In the genomic region with DNA sequence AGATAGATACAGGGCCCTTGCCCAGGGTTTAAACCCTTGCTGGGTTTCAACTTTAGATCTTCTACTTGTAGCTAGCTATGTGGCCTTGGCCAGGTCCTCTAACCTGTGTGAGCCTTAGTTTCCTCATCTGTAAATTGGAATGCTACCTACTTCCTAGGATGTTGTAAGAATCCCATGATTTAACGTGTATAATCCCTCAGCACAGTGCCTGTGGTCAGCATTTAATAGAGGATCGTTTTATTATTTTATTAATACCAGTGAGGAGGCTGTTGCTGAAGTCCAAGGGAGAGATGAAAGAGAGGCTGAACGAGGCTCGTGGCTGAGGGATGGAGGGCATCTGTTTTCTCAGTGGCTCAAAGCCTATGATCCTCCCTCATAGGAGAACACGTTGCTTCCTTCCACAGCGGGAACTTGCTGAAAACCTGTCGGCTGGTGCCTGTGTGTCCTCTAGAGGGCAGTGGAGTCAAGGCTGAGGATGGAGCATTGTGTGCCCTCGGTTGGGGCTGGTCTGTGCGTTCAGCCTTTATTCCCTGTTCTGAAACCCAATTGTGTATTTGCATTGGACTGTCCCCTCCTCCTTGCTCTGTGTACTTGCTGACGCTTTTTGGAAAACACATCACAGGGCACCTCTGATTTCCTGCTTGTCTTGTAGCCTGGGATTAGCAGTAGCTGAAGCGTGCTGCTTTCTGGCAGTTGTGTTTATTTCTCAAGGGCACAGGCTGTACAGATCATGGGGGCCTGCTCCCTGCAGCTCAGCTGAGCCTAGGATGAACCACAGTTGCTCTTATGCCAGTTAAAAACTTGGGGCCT, we compare ENCODE assay signal across 8 cellular contexts.
DNase-seq lines count a peak whose midpoint lies in the region; ATAC-seq, FAIRE-seq and TF ChIP-seq lines count a peak whose summit lies in the region.
"Not testable (repeated sequence)": the region's sequence is repeated elsewhere in the genome, so short reads cannot be mapped to it uniquely, and the experiment has no call there.

No MANE protein-coding gene starts in this region.

- ATAC-seq in GM21576 (IDR thresholded peaks at IDR 0.05; ENCODE audit: unreplicated experiment) (peak; percentile 76), HG03108 (IDR thresholded peaks at IDR 0.05; ENCODE audit: unreplicated experiment) (peak; percentile 71)
- peak; percentile 91 to 95 for ATAC-seq in activated CD4-positive, CD25-positive, alpha-beta regulatory T cell treated with anti-CD3 and anti-CD28 coated beads, Interleukin-2, amount 50 U/mL, for 24 hours

- CTCF ChIA-PET in activated naive CD4-positive, alpha-beta T cell treated with anti-CD3 and anti-CD28 coated beads for 36 hours (lab: Charles Lee): interaction anchor here (0.6 kb wide), 1 partner anchor 169 kb away, joined by 6 read pairs; no protein-coding TSS in a partner anchor

- intact Hi-C loops in activated naive CD4-positive, alpha-beta T cell treated with anti-CD3 and anti-CD28 coated beads for 36 hours (cut with micrococcal nuclease); testis (cut with DNase I; ENCODE audit: low total_unique reads): not testable (repeated sequence)

- peak; percentile 96 for FAIRE-seq in GM18507 (lab: Jason Lieb, UNC)

- H3K4me3 Mint-ChIP-seq in activated naive CD4-positive, alpha-beta T cell treated with anti-CD3 and anti-CD28 coated beads for 36 hours; nephron: not testable (repeated sequence)

- not testable (repeated sequence) for DNase-seq in GM18507 (ENCODE audit: extremely low spot score, insufficient read length, low read depth); fibroblast of villous mesenchyme (ENCODE audit: low read depth)
- peak; percentile 57 for DNase-seq in activated naive CD4-positive, alpha-beta T cell treated with anti-CD3 and anti-CD28 coated beads for 36 hours
- DNase-seq in testis: peak; percentile 66

- not testable (repeated sequence) for H3K4me3 ChIP-seq in fibroblast of villous mesenchyme (ENCODE audit: low read depth, low read length); testis

- H3K9me3 Mint-ChIP-seq in activated naive CD4-positive, alpha-beta T cell treated with anti-CD3 and anti-CD28 coated beads for 36 hours; nephron: not testable (repeated sequence)

- not testable (repeated sequence) for H3K27ac Mint-ChIP-seq in activated naive CD4-positive, alpha-beta T cell treated with anti-CD3 and anti-CD28 coated beads for 36 hours; nephron

- TF ChIP-seq CTCF in fibroblast of villous mesenchyme (IDR thresholded peaks at IDR 0.05; ENCODE audit: insufficient read depth, low read depth, low read length): peak; percentile 22
- peak; percentile 18 to 36 (median 31) for TF ChIP-seq CTCF in nephron (IDR thresholded peaks at IDR 0.05; ENCODE audit: unreplicated experiment in 3 of 3)
- peak in 1 of 3 experiments; percentile 9 for TF ChIP-seq CTCF in testis (IDR thresholded peaks at IDR 0.05)

- not testable (repeated sequence) for TF ChIP-seq POLR2A in testis (IDR thresholded peaks at IDR 0.05)

- not testable (repeated sequence) for H3K27ac ChIP-seq in testis

- not testable (repeated sequence) for H3K27me3 Mint-ChIP-seq in activated naive CD4-positive, alpha-beta T cell treated with anti-CD3 and anti-CD28 coated beads for 36 hours (ENCODE audit: low read depth); nephron (ENCODE audit: low read depth)

- H3K9me3 ChIP-seq in testis: not testable (repeated sequence)

- not testable (repeated sequence) for H3K4me1 Mint-ChIP-seq in activated naive CD4-positive, alpha-beta T cell treated with anti-CD3 and anti-CD28 coated beads for 36 hours (ENCODE audit: low read depth); nephron

- not testable (repeated sequence) for H3K27me3 ChIP-seq in testis

- not testable (repeated sequence) for H3K4me1 ChIP-seq in testis

- not testable (repeated sequence) for H3K36me3 ChIP-seq in testis (ENCODE audit: low read depth, missing control alignments)

- 54 to 80% methylated on average over 1 to 2 of the region's 11 CpGs for WGBS in testis, 2 donors

- H3K36me3 Mint-ChIP-seq in activated naive CD4-positive, alpha-beta T cell treated with anti-CD3 and anti-CD28 coated beads for 36 hours (ENCODE audit: low read depth); nephron (ENCODE audit: low read depth): not testable (repeated sequence)
